ENCODE assay signal across 10 cellular contexts in genomic region chr3:131053021-131053420, GRCh38. TPM values are rescaled to one million over a fixed set of nuclear protein-coding genes. Genes with fewer than 3 reads are reported as not detected.
DNase-seq lines count a peak whose midpoint lies in the region; ATAC-seq and TF ChIP-seq lines count a peak whose summit lies in the region.
"Had no signal": no experiment of that assay in that cellular context is flagged by ENCODE, and none has a peak within 500 bp of the region (broad histone marks: within the 10 kb centered on the region; RNA-seq: fewer than 3 reads in every experiment).

No MANE protein-coding gene starts in this region.

- peak; percentile 11 for DNase-seq in DMS53 (lab: John Stamatoyannopoulos, UW)
- DNase-seq in DMS53 treated with DMSO at 0.1 percent for 48 hours (lab: John Stamatoyannopoulos, UW; ENCODE audit: unreplicated experiment) = no peak
- peak; percentile 35 for DNase-seq in NCI-H526 treated with DMSO at 0.1 percent for 48 hours (lab: John Stamatoyannopoulos, UW)
- DNase-seq in chondrocyte (ENCODE audit: low spot score) = no peak
- no peak for DNase-seq in osteoblast (ENCODE audit: insufficient read length, low spot score, missing footprints)
- DNase-seq in nucleus accumbens (lab: John Stamatoyannopoulos, UW) = no peak
- DNase-seq in CD14-positive monocyte (ENCODE audit: low spot score) = no peak
- DNase-seq: stimulated activated CD8-positive, alpha-beta memory T cell treated with anti-CD3 and anti-CD28 coated beads, Interleukin-4, amount 100 ng/mL, for 48 hours had no signal

- H3K27me3 Mint-ChIP-seq in chondrocyte (ENCODE audit: low read depth) (no peaks in the 10 kb centered on the region), CD14-positive monocyte (ENCODE audit: low read depth in 3 of 3) (peaks cover 0 to 2% (median 0%) of the 10 kb centered on the region in 3 donors)

- no peak overlapping the region for H3K27ac ChIP-seq in osteoblast (ENCODE audit: low read depth, low read length)
- H3K27ac ChIP-seq: prostate gland had no signal

- no peak overlapping the region for H3K27ac Mint-ChIP-seq in chondrocyte (ENCODE audit: unreplicated experiment)
- H3K27ac Mint-ChIP-seq in CD14-positive monocyte = no peak overlapping the region

- H3K4me3 ChIP-seq in osteoblast (ENCODE audit: insufficient read depth, low read length) = no peak overlapping the region
- H3K4me3 ChIP-seq: prostate gland had no signal

- H3K9me3 Mint-ChIP-seq in chondrocyte (ENCODE audit: low read depth) = no peaks in the 10 kb centered on the region
- H3K9me3 Mint-ChIP-seq in CD14-positive monocyte = no peaks in the 10 kb centered on the region

- intact Hi-C loops in CD14-positive monocyte (cut with micrococcal nuclease) = no loop called here

- H3K9me3 ChIP-seq in osteoblast (ENCODE audit: low read depth, low read length) = no peaks in the 10 kb centered on the region
- H3K9me3 ChIP-seq: prostate gland had no signal

- H2AFZ ChIP-seq in osteoblast (ENCODE audit: low read length) = no peak overlapping the region

- TF ChIP-seq CTCF in chondrocyte (IDR thresholded peaks at IDR 0.05) (peak; percentile 79), osteoblast (IDR thresholded peaks at IDR 0.05; ENCODE audit: extremely low read depth, low read depth, low read length) (peak; percentile 42), CD14-positive monocyte (IDR thresholded peaks at IDR 0.05) (no peak)

- no peaks in the 10 kb centered on the region for H3K36me3 ChIP-seq in osteoblast (ENCODE audit: insufficient read depth, low read length)
- H3K36me3 ChIP-seq: prostate gland had no signal

- H3K36me3 Mint-ChIP-seq in chondrocyte (ENCODE audit: low read depth) (peaks cover 2% of the 10 kb centered on the region), CD14-positive monocyte (no peaks in the 10 kb centered on the region)

- no peak for ATAC-seq in GM19035 (IDR thresholded peaks at IDR 0.05; ENCODE audit: unreplicated experiment)

- H4K20me1 ChIP-seq in osteoblast (ENCODE audit: insufficient read depth, low read length) = no peaks in the 10 kb centered on the region

- H3K4me2 ChIP-seq in osteoblast (ENCODE audit: insufficient read depth, low read length) = no peak overlapping the region

- no peaks in the 10 kb centered on the region for H3K4me1 ChIP-seq in osteoblast (ENCODE audit: insufficient read depth, low read length)
- H3K4me1 ChIP-seq: prostate gland had no signal

- H3K79me2 ChIP-seq in osteoblast (ENCODE audit: insufficient read depth, low read length) = no peaks in the 10 kb centered on the region

- H3K4me1 Mint-ChIP-seq in chondrocyte (ENCODE audit: low read depth) (no peaks in the 10 kb centered on the region), CD14-positive monocyte (no peaks in the 10 kb centered on the region)

- H3K27me3 ChIP-seq in osteoblast (ENCODE audit: insufficient read depth, low read length) = no peaks in the 10 kb centered on the region

- H3K4me3 Mint-ChIP-seq in chondrocyte (ENCODE audit: unreplicated experiment) = no peak overlapping the region
- no peak overlapping the region for H3K4me3 Mint-ChIP-seq in CD14-positive monocyte

RNA-seq across cellular contexts. Expression of gene NEK11, which starts 26.3 kb away (rescaled TPM):
- 4.4 to 7.5 TPM (median 5.9 TPM) in 3 replicates for total RNA-seq in chondrocyte
- total RNA-seq in osteoblast = 14.5 and 20.9 TPM in 2 replicates
- polyA plus RNA-seq in CD14-positive monocyte = under 1 TPM; 0.31 to 0.43 TPM

RNA-seq across cellular contexts. Expression of gene ASTE1, which starts 26.4 kb away (rescaled TPM):
- 5.4 to 6.6 TPM (median 6.5 TPM) in 3 replicates for total RNA-seq in chondrocyte
- total RNA-seq in osteoblast = 9.8 and 12.1 TPM in 2 replicates
- polyA plus RNA-seq in CD14-positive monocyte = 1 to 10 TPM; 6.6 to 7.2 TPM

Comparison
In these comparisons a context has a peak if more than half of its experiments do, and no peak if none do; other contexts are left out.
1. DNase-seq: peak in DMS53 (single experiment) and NCI-H526 treated with DMSO at 0.1 percent for 48 hours (single experiment); none in DMS53 treated with DMSO at 0.1 percent for 48 hours (single experiment), chondrocyte (single experiment), osteoblast (single experiment), nucleus accumbens (0 of 56) and CD14-positive monocyte (single experiment).